In the genomic region with DNA sequence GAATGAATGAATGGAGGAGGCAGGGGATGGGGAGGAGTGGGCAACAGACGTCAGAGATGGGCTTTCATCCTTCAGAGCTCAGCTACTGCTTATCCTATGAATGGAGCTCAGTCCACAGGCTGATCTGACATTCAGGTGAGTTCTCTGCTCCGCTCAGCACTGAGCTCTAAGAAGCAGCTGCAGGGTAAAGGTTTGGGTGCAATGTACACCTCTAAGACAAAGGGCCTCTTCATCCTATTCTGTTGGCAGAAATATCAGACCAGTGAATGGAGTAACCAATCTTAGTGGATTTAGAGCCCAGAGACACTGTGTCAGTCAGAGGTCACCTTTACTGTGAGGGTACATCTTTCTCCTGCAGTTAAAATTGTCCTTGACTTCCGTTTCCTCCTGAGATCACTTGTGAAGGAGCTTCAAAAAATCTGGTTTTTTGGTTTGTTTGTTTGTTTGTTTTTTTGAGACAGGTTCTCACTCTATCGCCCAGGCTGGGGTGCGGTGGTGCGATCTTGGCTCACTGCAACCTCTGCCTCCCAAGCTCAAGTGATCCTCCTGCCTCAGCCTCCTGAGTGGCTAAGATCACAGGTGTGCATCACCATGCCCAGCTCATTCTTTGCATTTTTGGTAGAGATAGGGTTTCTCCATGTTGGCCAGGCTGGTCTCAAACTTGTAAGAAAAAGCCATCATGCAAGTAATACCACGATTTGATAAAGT, we compare ENCODE assay signal across 27 cellular contexts.
"Had no signal": no experiment of that assay in that cellular context is flagged by ENCODE, and none has a peak within 500 bp of the region (broad histone marks: within the 10 kb centered on the region; RNA-seq: fewer than 3 reads in every experiment).

No MANE protein-coding gene starts in this region.

- H3K4me1 ChIP-seq: parathyroid adenoma, psoas muscle, spleen, suprapubic skin, testis, tibial artery, transverse colon, upper lobe of right lung, uterus had no signal

- H3K79me2 ChIP-seq: parathyroid adenoma had no signal

- H3K4me2 ChIP-seq: smooth muscle cell had no signal

- H3K36me3 ChIP-seq: ovary, spleen, suprapubic skin, tibial artery, transverse colon, upper lobe of right lung, uterus had no signal

- H3K9me3 ChIP-seq: ovary, psoas muscle, spleen, suprapubic skin, testis, tibial artery, transverse colon, upper lobe of right lung, uterus had no signal

- H3K9ac ChIP-seq: parathyroid adenoma had no signal

- H3K4me3 ChIP-seq: ovary, psoas muscle, skin epidermis, smooth muscle cell, spleen, suprapubic skin, testis, tibial artery, transverse colon, upper lobe of right lung, uterus had no signal

- H2AFZ ChIP-seq: parathyroid adenoma had no signal

- ATAC-seq: naive thymus-derived CD4-positive, alpha-beta T cell; natural killer cell; psoas muscle; right cardiac atrium; sciatic nerve; stimulated activated memory B cell treated with anti-CD40 and anti-IgM and Interleukin-4, amounts not matched to agents 10 μg/mL and 1 μg/mL and 100 μg/mL, for 72 hours; stimulated activated naive CD8-positive, alpha-beta T cell treated with anti-CD3 and anti-CD28 coated beads, Interleukin-15, amount 100 ng/mL, for 72 hours; stimulated activated naive CD8-positive, alpha-beta T cell treated with anti-CD3 and anti-CD28 coated beads, Interleukin-15, Interleukin-2, amounts not matched to agents 100 U/mL and 50 U/mL, for 24 hours; upper lobe of right lung had no signal

- H3K27ac ChIP-seq: ovary, parathyroid adenoma, psoas muscle, skin epidermis, spleen, suprapubic skin, testis, tibial artery, transverse colon, upper lobe of right lung, uterus had no signal

- DNase-seq: naive thymus-derived CD4-positive, alpha-beta T cell; natural killer cell; occipital lobe; ovary; psoas muscle; right cardiac atrium; spleen; stimulated activated CD4-positive, alpha-beta T cell treated with anti-CD3 and anti-CD28 coated beads, Interleukin-12 subunit alpha, Interleukin-12 subunit beta, amount 100 ng/mL, for 4 hours; stimulated activated CD4-positive, alpha-beta T cell treated with anti-CD3 and anti-CD28 coated beads, Interleukin-1b, Interleukin-23, amount 100 ng/mL, for 48 hours; stimulated activated CD4-positive, alpha-beta T cell treated with anti-CD3 and anti-CD28 coated beads, Interleukin-4, amount 100 ng/mL, for 1 hour; stimulated activated CD4-positive, alpha-beta T cell treated with anti-CD3 and anti-CD28 coated beads, Interleukin-4, amount 100 ng/mL, for 4 hours; stimulated activated CD8-positive, alpha-beta memory T cell treated with anti-CD3 and anti-CD28 coated beads, Interleukin-4, amount 100 ng/mL, for 48 hours; stimulated activated naive CD4-positive, alpha-beta T cell; stimulated activated naive CD8-positive, alpha-beta T cell treated with anti-CD3 and anti-CD28 coated beads, Interleukin-15, amount 100 ng/mL, for 72 hours; stimulated activated naive CD8-positive, alpha-beta T cell treated with anti-CD3 and anti-CD28 coated beads, Interleukin-15, Interleukin-2, amounts not matched to agents 100 U/mL and 50 U/mL, for 24 hours; substantia nigra; testis; tibial artery; transverse colon; upper lobe of right lung; uterus had no signal

- H3K27me3 ChIP-seq: ovary, testis, uterus had no signal
